ENCODE assay signal across 16 cellular contexts in the genomic region with DNA sequence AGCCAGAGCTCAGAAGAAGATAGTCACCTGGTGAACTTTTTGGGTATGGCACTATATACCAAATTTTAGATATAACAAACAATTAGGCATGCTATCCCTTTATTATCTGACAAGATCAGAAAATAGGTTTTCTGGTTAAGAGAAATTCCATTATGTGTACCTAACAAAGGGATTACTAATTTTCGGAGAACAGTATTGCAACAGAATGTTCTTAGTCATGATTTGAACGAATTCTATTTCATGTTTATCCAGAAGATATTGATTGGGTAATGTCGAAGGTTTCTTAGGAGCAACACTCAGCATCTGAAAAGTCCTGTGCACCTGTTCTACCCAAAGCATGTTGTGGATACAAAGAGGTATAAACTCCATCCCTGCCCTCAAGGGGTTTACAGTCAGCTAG. TPM values are rescaled to one million over a fixed set of nuclear protein-coding genes. Genes with fewer than 3 reads are reported as not detected.
DNase-seq lines count a peak whose midpoint lies in the region; ATAC-seq and TF ChIP-seq lines count a peak whose summit lies in the region.
"Had no signal": no experiment of that assay in that cellular context is flagged by ENCODE, and none has a peak within 500 bp of the region (broad histone marks: within the 10 kb centered on the region; RNA-seq: fewer than 3 reads in every experiment).

No MANE protein-coding gene starts in this region.

- no peak overlapping the region for H3K4me2 ChIP-seq in PC-3 (ENCODE audit: low read length)

- H3K36me3 ChIP-seq in PC-3 (ENCODE audit: low read depth, low read length), result no peaks in the 10 kb centered on the region
- H3K36me3 ChIP-seq in tibial artery, result no peaks in the 10 kb centered on the region
- H3K36me3 ChIP-seq: cardiac muscle cell had no signal

- DNase-seq in PC-3 (peak; percentile 58), chondrocyte (ENCODE audit: low spot score) (no peak), mesothelial cell of epicardium (ENCODE audit: low spot score in 2 of 2, unreplicated experiment in 2 of 2) (no peak), tibial artery (no peak), NCI-H2196 (lab: John Stamatoyannopoulos, UW; ENCODE audit: unreplicated experiment) (no peak)
- DNase-seq in activated CD4-positive, alpha-beta T cell treated with anti-CD3 and anti-CD28 coated beads, Interleukin-2, amount 10 ng/mL, durations not matched to agents 24 days and 14 days, result no peak
- DNase-seq: activated CD4-positive, alpha-beta T cell treated with anti-CD3 and anti-CD28 coated beads for 36 hours; NCI-H345; stimulated activated naive CD4-positive, alpha-beta T cell; T-helper 1 cell had no signal

- no peak overlapping the region for H3K9ac ChIP-seq in PC-3 (ENCODE audit: low read length)

- H3K79me2 ChIP-seq in PC-3 (ENCODE audit: low read length), result no peaks in the 10 kb centered on the region; the same call in 1 of the 2 replicates

- H2AFZ ChIP-seq in PC-3 (ENCODE audit: low read length), result no peak overlapping the region

- H3K4me3 ChIP-seq in PC-3 (ENCODE audit: low read length) (no peak overlapping the region), tibial artery (no peak overlapping the region)
- H3K4me3 ChIP-seq: cardiac muscle cell had no signal

- 0 out of 2 replicates have a peak, but pooled peaks have one; percentile 17 for TF ChIP-seq CTCF in PC-3 (conservative IDR thresholded peaks at IDR 0.05; ENCODE audit: low read depth, low read length)
- TF ChIP-seq CTCF in chondrocyte (IDR thresholded peaks at IDR 0.05), result no peak
- no peak for TF ChIP-seq CTCF in mesothelial cell of epicardium (IDR thresholded peaks at IDR 0.05; ENCODE audit: unreplicated experiment)
- no peak for TF ChIP-seq CTCF in tibial artery (IDR thresholded peaks at IDR 0.05)

- H4K20me1 ChIP-seq in PC-3 (ENCODE audit: low read length), result no peaks in the 10 kb centered on the region

- peaks cover 17% of the 10 kb centered on the region; the same call in 1 of the 2 replicates for H3K4me1 ChIP-seq in PC-3 (ENCODE audit: insufficient read depth, low read length)
- H3K4me1 ChIP-seq in tibial artery, result peaks cover 11 to 100% (median 89%) of the 10 kb centered on the region in 4 donors

- POLR2A ChIA-PET in PC-3 (lab: Charles Lee; ENCODE audit: unreplicated experiment), result no interaction called here

- CTCF ChIA-PET in PC-3 (lab: Charles Lee), result interaction anchor here (0.5 kb wide), 1 partner anchor 8 kb away, joined by 3 read pairs; no protein-coding TSS in a partner anchor

- H3K9me3 Mint-ChIP-seq in chondrocyte (ENCODE audit: low read depth) (no peaks in the 10 kb centered on the region), mesothelial cell of epicardium (no peaks in the 10 kb centered on the region)
- no peaks in the 10 kb centered on the region for H3K9me3 Mint-ChIP-seq in activated CD4-positive, alpha-beta T cell treated with anti-CD3 and anti-CD28 coated beads, Interleukin-2, amount 10 ng/mL, durations not matched to agents 24 days and 14 days

- no peaks in the 10 kb centered on the region for H3F3A ChIP-seq in PC-3 (ENCODE audit: low read length, unreplicated experiment)

- H3K27me3 Mint-ChIP-seq in chondrocyte (ENCODE audit: low read depth) (no peaks in the 10 kb centered on the region), mesothelial cell of epicardium (ENCODE audit: low read depth) (no peaks in the 10 kb centered on the region)
- H3K27me3 Mint-ChIP-seq in activated CD4-positive, alpha-beta T cell treated with anti-CD3 and anti-CD28 coated beads, Interleukin-2, amount 10 ng/mL, durations not matched to agents 24 days and 14 days, result no peaks in the 10 kb centered on the region
- H3K27me3 Mint-ChIP-seq: activated CD4-positive, alpha-beta T cell treated with anti-CD3 and anti-CD28 coated beads for 36 hours had no signal

- H3K4me1 Mint-ChIP-seq in chondrocyte (ENCODE audit: low read depth) (peaks cover 89% of the 10 kb centered on the region), mesothelial cell of epicardium (peaks cover 81% of the 10 kb centered on the region)
- peaks cover 29% of the 10 kb centered on the region for H3K4me1 Mint-ChIP-seq in activated CD4-positive, alpha-beta T cell treated with anti-CD3 and anti-CD28 coated beads, Interleukin-2, amount 10 ng/mL, durations not matched to agents 24 days and 14 days

- H3K4me3 Mint-ChIP-seq in chondrocyte (ENCODE audit: unreplicated experiment) (peak overlapping the region; percentile 85), mesothelial cell of epicardium (no peak overlapping the region)
- no peak overlapping the region for H3K4me3 Mint-ChIP-seq in activated CD4-positive, alpha-beta T cell treated with anti-CD3 and anti-CD28 coated beads, Interleukin-2, amount 10 ng/mL, durations not matched to agents 24 days and 14 days
- H3K4me3 Mint-ChIP-seq: activated CD4-positive, alpha-beta T cell treated with anti-CD3 and anti-CD28 coated beads for 36 hours had no signal

- no peaks in the 10 kb centered on the region for H3K27me3 ChIP-seq in PC-3 (ENCODE audit: low read length)
- no peaks in the 10 kb centered on the region for H3K27me3 ChIP-seq in tibial artery
- H3K27me3 ChIP-seq: cardiac muscle cell, neutrophil had no signal

- H3K9me3 ChIP-seq in PC-3 (ENCODE audit: low read length) (no peaks in the 10 kb centered on the region), tibial artery (no peaks in the 10 kb centered on the region)
- H3K9me3 ChIP-seq: neutrophil had no signal

- H3K27ac ChIP-seq in PC-3 (ENCODE audit: low read length) (peak overlapping the region; percentile 36), tibial artery (peak overlapping the region; percentile 83 to 86)
- H3K27ac ChIP-seq: cardiac muscle cell had no signal

- peak overlapping the region; percentile 86 for H3K27ac Mint-ChIP-seq in chondrocyte (ENCODE audit: unreplicated experiment)
- H3K27ac Mint-ChIP-seq in mesothelial cell of epicardium, result peak overlapping the region; percentile 92
- no peak overlapping the region for H3K27ac Mint-ChIP-seq in activated CD4-positive, alpha-beta T cell treated with anti-CD3 and anti-CD28 coated beads, Interleukin-2, amount 10 ng/mL, durations not matched to agents 24 days and 14 days
- H3K27ac Mint-ChIP-seq: activated CD4-positive, alpha-beta T cell treated with anti-CD3 and anti-CD28 coated beads for 36 hours had no signal

- no peak for ATAC-seq in PC-3
- ATAC-seq in GM18511 (IDR thresholded peaks at IDR 0.05; ENCODE audit: unreplicated experiment), result no peak
- ATAC-seq: activated CD4-positive, alpha-beta T cell treated with anti-CD3 and anti-CD28 coated beads for 36 hours had no signal

- no TSS peak for BruUV-seq in PC-3 (replicated peaks; lab: Mats Ljungman, UMichigan)

- H3K36me3 Mint-ChIP-seq in chondrocyte (ENCODE audit: low read depth), result peaks cover 2% of the 10 kb centered on the region
- no peaks in the 10 kb centered on the region for H3K36me3 Mint-ChIP-seq in mesothelial cell of epicardium
- peaks cover 18% of the 10 kb centered on the region for H3K36me3 Mint-ChIP-seq in activated CD4-positive, alpha-beta T cell treated with anti-CD3 and anti-CD28 coated beads, Interleukin-2, amount 10 ng/mL, durations not matched to agents 24 days and 14 days (ENCODE audit: low read depth)

- no peaks in the 10 kb centered on the region for H3K9me2 ChIP-seq in PC-3 (replicated peaks; ENCODE audit: low read length)

- intact Hi-C loops in PC-3 (cut with micrococcal nuclease) (no loop called here), tibial artery (cut with DNase I; ENCODE audit: low total_unique reads) (no loop called here)
- intact Hi-C loops in activated CD4-positive, alpha-beta T cell treated with anti-CD3 and anti-CD28 coated beads, Interleukin-2, amount 10 ng/mL, durations not matched to agents 24 days and 14 days (cut with micrococcal nuclease), result no loop called here

RNA-seq across cellular contexts. Expression of a gene that starts 36.5 kb away (rescaled TPM):
- 23.8 and 24.6 TPM in 2 replicates for total RNA-seq in PC-3 (2014; rRNA removed)
- total RNA-seq in chondrocyte, result 95.3 to 97.1 TPM (median 95.8 TPM) in 3 replicates
- 56.3 to 56.7 TPM (median 56.3 TPM) in 3 replicates for total RNA-seq in mesothelial cell of epicardium
- 15.6 and 15.8 TPM in 2 replicates for total RNA-seq in activated CD4-positive, alpha-beta T cell treated with anti-CD3 and anti-CD28 coated beads, Interleukin-2, amount 10 ng/mL, durations not matched to agents 24 days and 14 days

RNA-seq across cellular contexts. Expression of a gene that starts 57.0 kb away (rescaled TPM):
- total RNA-seq in PC-3 (2014; rRNA removed) (not detected in 2 replicates), chondrocyte (not detected in 3 replicates), mesothelial cell of epicardium (0.54 to 1.1 TPM (median 0.81 TPM) in 3 replicates)
- not detected in 2 replicates for total RNA-seq in activated CD4-positive, alpha-beta T cell treated with anti-CD3 and anti-CD28 coated beads, Interleukin-2, amount 10 ng/mL, durations not matched to agents 24 days and 14 days
- total RNA-seq: activated CD4-positive, alpha-beta T cell treated with anti-CD3 and anti-CD28 coated beads for 36 hours; cardiac muscle cell; epithelial cell of proximal tubule; M059J; OCI-LY7 had no signal
